In genomic region chr16:60299345-60299744, GRCh38 we compare ENCODE assay signal across 6 cellular contexts.
"Had no signal": no experiment of that assay in that cellular context is flagged by ENCODE, and none has a peak within 500 bp of the region (broad histone marks: within the 10 kb centered on the region; RNA-seq: fewer than 3 reads in every experiment).

No MANE protein-coding gene starts in this region.

- H3K27ac ChIP-seq: HL-60 had no signal

- ATAC-seq: HepG2, K562 had no signal

- H3K4me3 ChIP-seq: K562 had no signal

- DNase-seq: IMR-90, KBM-7, KG1 had no signal
